ENCODE assay signal across 10 cellular contexts in the genomic region with DNA sequence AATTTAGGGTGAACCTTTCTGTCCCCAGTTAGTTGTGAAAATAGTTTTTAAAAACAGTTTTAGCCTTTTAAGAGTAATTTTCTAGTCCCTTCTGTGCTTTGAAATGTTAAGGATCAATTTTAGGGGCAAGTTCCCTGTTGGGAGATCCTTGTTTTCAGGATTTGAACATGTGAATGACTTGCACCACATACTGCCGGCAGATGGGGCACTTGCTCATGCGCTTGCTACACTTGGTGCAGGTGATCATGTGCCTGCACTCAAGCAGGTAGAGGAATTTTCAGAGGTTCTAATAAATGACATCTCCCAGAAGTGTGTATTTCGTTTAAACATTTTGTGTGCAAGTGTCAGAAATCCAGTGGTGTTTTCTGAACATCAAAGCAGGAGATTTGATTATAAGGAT.
DNase-seq lines count a peak whose midpoint lies in the region; ATAC-seq, FAIRE-seq and TF ChIP-seq lines count a peak whose summit lies in the region.
"Had no signal": no experiment of that assay in that cellular context is flagged by ENCODE, and none has a peak within 500 bp of the region (broad histone marks: within the 10 kb centered on the region; RNA-seq: fewer than 3 reads in every experiment).

No MANE protein-coding gene starts in this region.

- no peaks in the 10 kb centered on the region for H3K79me2 ChIP-seq in H1 (ENCODE audit: control insufficient read depth in 1 of 2, insufficient read depth in 2 of 2, low read length in 2 of 2)

- no peak overlapping the region for H3K14ac ChIP-seq in H1 (ENCODE audit: insufficient read length)

- H2BK120ac ChIP-seq in H1 (replicated peaks; ENCODE audit: low read depth, low read length): no peak overlapping the region

- peak; percentile 7 for DNase-seq in activated CD4-positive, alpha-beta T cell treated with anti-CD3 and anti-CD28 coated beads for 48 hours
- DNase-seq in activated CD4-positive, alpha-beta T cell treated with anti-CD3 and anti-CD28 coated beads, Interleukin-2, amount 50 U/mL, for 1 hour: no peak
- peak; percentile 54 for DNase-seq in HT-29 (ENCODE audit: low spot score)
- DNase-seq in H1 (ENCODE audit: low read depth in 1 of 2, low spot score in 2 of 2): peak; percentile 2 to 46
- DNase-seq in pancreas: peak in 4 of 6 donors; percentile 21 to 53 (median 28)
- DNase-seq in NCI-H1092 (lab: John Stamatoyannopoulos, UW): no peak
- DNase-seq in COLO829 (ENCODE audit: low spot score): no peak
- DNase-seq in NCI-H226: no peak
- DNase-seq: uterus had no signal

- POLR2A ChIA-PET in H1 (lab: Charles Lee; ENCODE audit: partially characterized antibody): no interaction called here

- no peaks in the 10 kb centered on the region for H3K23me2 ChIP-seq in H1 (ENCODE audit: low read depth, low read length)

- H3K4me3 ChIP-seq in H1 (ENCODE audit: extremely low read depth in 1 of 4, insufficient read depth in 2 of 4, low read depth in 3 of 4, low read length in 4 of 4) (no peak overlapping the region), pancreas (no peak overlapping the region)
- H3K4me3 ChIP-seq: uterus had no signal

- H3K27ac ChIP-seq in H1 (ENCODE audit: low read depth, low read length): no peak overlapping the region
- H3K27ac ChIP-seq in pancreas: no peak overlapping the region
- H3K27ac ChIP-seq: neutrophil, uterus had no signal

- H2AFZ ChIP-seq in H1 (ENCODE audit: low read length): no peak overlapping the region

- no peaks in the 10 kb centered on the region for H3K79me1 ChIP-seq in H1 (ENCODE audit: low read depth, low read length)

- peak; percentile 64 to 70 for TF ChIP-seq RAD21 in H1 (IDR thresholded peaks at IDR 0.05 in 1 of 2, conservative IDR thresholded peaks at IDR 0.05 in 1 of 2; ENCODE audit: low read depth in 2 of 2, low read length in 2 of 2)

- H3K4me2 ChIP-seq in H1 (ENCODE audit: insufficient read depth in 1 of 2, low read depth in 2 of 2, low read length in 2 of 2): no peak overlapping the region

- H4K91ac ChIP-seq in H1 (replicated peaks; ENCODE audit: insufficient read length, low read length): no peak overlapping the region

- no peak overlapping the region for H3K18ac ChIP-seq in H1 (ENCODE audit: extremely low read depth, low read length)

- no peaks in the 10 kb centered on the region for H3K36me3 ChIP-seq in H1 (ENCODE audit: control insufficient read depth in 2 of 4, insufficient read depth in 4 of 4, low read length in 3 of 4)
- no peaks in the 10 kb centered on the region for H3K36me3 ChIP-seq in pancreas
- H3K36me3 ChIP-seq: neutrophil, uterus had no signal

- H4K5ac ChIP-seq in H1 (ENCODE audit: insufficient read length, low read depth, low read length): no peak overlapping the region

- H3K4ac ChIP-seq in H1 (replicated peaks; ENCODE audit: insufficient read length, low read depth, low read length): no peak overlapping the region

- H4K20me1 ChIP-seq in H1 (replicated peaks in 1 of 2; ENCODE audit: control insufficient read depth in 1 of 2, insufficient read depth in 2 of 2, low read length in 2 of 2): no peaks in the 10 kb centered on the region

- no peak overlapping the region for H4K8ac ChIP-seq in H1 (ENCODE audit: extremely low read depth, insufficient read depth, low read length)

- 48% methylated on average over 3 of the region's 3 CpGs; no CpG with 5 or more reads in 1 of the 2 experiments for WGBS in H1 (ENCODE audit: extremely low coverage in 1 of 2, insufficient coverage in 1 of 2, insufficient read length in 1 of 2, insufficient replicate concordance in 2 of 2, low coverage in 1 of 2, low lambda C conversion rate in 2 of 2, missing lambda C conversion rate in 1 of 2), 2 experiments
- WGBS in pancreas, 2 donors: 17 to 21% methylated on average over 3 of the region's 3 CpGs

- no peak overlapping the region for H2AK5ac ChIP-seq in H1 (ENCODE audit: low read depth, low read length)

- H3K56ac ChIP-seq in H1 (replicated peaks; ENCODE audit: insufficient read length, low read depth, low read length): no peak overlapping the region

- no peak overlapping the region for H2BK12ac ChIP-seq in H1 (ENCODE audit: low read depth, low read length)

- no peak overlapping the region for H2BK5ac ChIP-seq in H1 (ENCODE audit: low read depth, low read length)

- H3K9ac ChIP-seq in H1 (replicated peaks in 1 of 4; ENCODE audit: extremely low read depth in 1 of 4, low read depth in 3 of 4, low read length in 3 of 4): no peak overlapping the region

- TF ChIP-seq CTCF in H1 (IDR thresholded peaks at IDR 0.05; ENCODE audit: control extremely low read depth in 1 of 3, insufficient read depth in 1 of 3, low read depth in 1 of 3, low read length in 3 of 3) (peak; percentile 36 to 49 (median 40)), pancreas (IDR thresholded peaks at IDR 0.05) (peak in 2 of 4 donors; percentile 20 to 24)

- CTCF ChIA-PET in H1 (lab: Charles Lee; ENCODE audit: partially characterized antibody): interaction anchor here (0.8 kb wide), 1 partner anchor 283 kb away, joined by 3 read pairs; no protein-coding TSS in a partner anchor

- no peak for TF ChIP-seq POLR2A in H1 (IDR thresholded peaks at IDR 0.05; ENCODE audit: control extremely low read depth in 1 of 2, low read depth in 2 of 2, low read length in 2 of 2)

- H3K4me1 ChIP-seq in H1 (replicated peaks in 1 of 4; ENCODE audit: control insufficient read depth in 3 of 4, insufficient read depth in 4 of 4, low read length in 3 of 4) (no peaks in the 10 kb centered on the region), pancreas (no peaks in the 10 kb centered on the region)
- H3K4me1 ChIP-seq: uterus had no signal

- no peaks in the 10 kb centered on the region for H3K9me3 ChIP-seq in H1 (ENCODE audit: insufficient read depth in 2 of 2, low read depth in 1 of 2, low read length in 1 of 2)
- no peaks in the 10 kb centered on the region for H3K9me3 ChIP-seq in pancreas
- H3K9me3 ChIP-seq: neutrophil, uterus had no signal

- H3K27me3 ChIP-seq in H1 (replicated peaks in 1 of 4; ENCODE audit: control insufficient read depth in 3 of 4, extremely low read depth in 1 of 4, insufficient read depth in 3 of 4, low read length in 3 of 4): no peaks in the 10 kb centered on the region
- no peaks in the 10 kb centered on the region for H3K27me3 ChIP-seq in pancreas
- H3K27me3 ChIP-seq: neutrophil, uterus had no signal

- no peak overlapping the region for H2BK20ac ChIP-seq in H1 (ENCODE audit: low read length)

- TF ChIP-seq EP300 in H1 (IDR thresholded peaks at IDR 0.05; ENCODE audit: borderline replicate concordance in 1 of 2, low read depth in 2 of 2, low read length in 2 of 2): no peak

- no peak overlapping the region for H3K23ac ChIP-seq in H1 (ENCODE audit: insufficient read length)

- H2BK15ac ChIP-seq in H1 (ENCODE audit: low read length): no peak overlapping the region

- intact Hi-C loops in pancreas (cut with DNase I): no loop called here

- peak in 3 of 4 donors; percentile 51 to 66 (median 65) for ATAC-seq in pancreas

- peak; percentile 72 for FAIRE-seq in H1 (lab: Jason Lieb, UNC)
- FAIRE-seq in pancreas (lab: Jason Lieb, UNC): no peak

TF ChIP-seq in H1, 55 proteins besides CTCF, POLR2A, EP300 and RAD21:
- no peak for TF ChIP-seq TCF12 (IDR thresholded peaks at IDR 0.05; ENCODE audit: low read depth, low read length)
- TF ChIP-seq SUZ12 (IDR thresholded peaks at IDR 0.05; ENCODE audit: low read length): no peak
- no peak for TF ChIP-seq GTF2F1 (IDR thresholded peaks at IDR 0.05; ENCODE audit: borderline replicate concordance, low read depth, low read length)
- no peak for TF ChIP-seq RNF2 (IDR thresholded peaks at IDR 0.05; ENCODE audit: borderline replicate concordance, low read depth, low read length, missing control alignments, poor library complexity, severe bottlenecking)
- TF ChIP-seq NRF1 (IDR thresholded peaks at IDR 0.05; ENCODE audit: low read depth, low read length): no peak
- no peak for TF ChIP-seq SAP30 (IDR thresholded peaks at IDR 0.05; ENCODE audit: insufficient read depth, insufficient replicate concordance, low read length)
- TF ChIP-seq MAFK (IDR thresholded peaks at IDR 0.05; ENCODE audit: low read depth, low read length): no peak
- no peak for TF ChIP-seq RXRA (IDR thresholded peaks at IDR 0.05; ENCODE audit: insufficient read depth, low read depth, low read length)
- TF ChIP-seq ZNF274 (IDR thresholded peaks at IDR 0.05; ENCODE audit: borderline replicate concordance, extremely low read depth, low read length): no peak
- no peak for TF ChIP-seq PHF8 (conservative IDR thresholded peaks at IDR 0.05; ENCODE audit: low read depth, low read length)
- no peak for TF ChIP-seq HDAC6 (IDR thresholded peaks at IDR 0.05; ENCODE audit: low read depth, low read length)
- no peak for TF ChIP-seq CEBPB (IDR thresholded peaks at IDR 0.05; ENCODE audit: low read depth, low read length)
- TF ChIP-seq RFX5 (IDR thresholded peaks at IDR 0.05; ENCODE audit: borderline replicate concordance, low read depth, low read length): no peak
- no peak for TF ChIP-seq SP4 (IDR thresholded peaks at IDR 0.05; ENCODE audit: low read length)
- no peak for TF ChIP-seq JUN (IDR thresholded peaks at IDR 0.05; ENCODE audit: low read depth, low read length)
- TF ChIP-seq KDM4A (IDR thresholded peaks at IDR 0.05; ENCODE audit: low read depth, low read length, severe bottlenecking): no peak
TF ChIP-seq in H1: peak in this region for 0.

Comparison
In these comparisons a context has a peak if more than half of its experiments do, and no peak if none do; other contexts are left out.
1. DNase-seq: peak in activated CD4-positive, alpha-beta T cell treated with anti-CD3 and anti-CD28 coated beads for 48 hours (single experiment), HT-29 (single experiment), H1 (2 of 2) and pancreas (4 of 6); none in activated CD4-positive, alpha-beta T cell treated with anti-CD3 and anti-CD28 coated beads, Interleukin-2, amount 50 U/mL, for 1 hour (single experiment), NCI-H1092 (single experiment), COLO829 (single experiment) and NCI-H226 (single experiment).